Comparison of ENCODE assay signal across 19 cellular contexts in genomic region chrX:56759736-56760409, GRCh38. TPM values are rescaled to one million over a fixed set of nuclear protein-coding genes. Genes with fewer than 3 reads are reported as not detected.
DNase-seq lines count a peak whose midpoint lies in the region; ATAC-seq, FAIRE-seq and TF ChIP-seq lines count a peak whose summit lies in the region.
"Had no signal": no experiment of that assay in that cellular context is flagged by ENCODE, and none has a peak within 500 bp of the region (broad histone marks: within the 10 kb centered on the region; RNA-seq: fewer than 3 reads in every experiment).

No MANE protein-coding gene starts in this region.

- H3K9me3 Mint-ChIP-seq in activated T-cell treated with anti-CD3 and anti-CD28 coated beads, Interleukin-2, amount 50 U/mL, for 24 hours = no peaks in the 10 kb centered on the region
- no peaks in the 10 kb centered on the region for H3K9me3 Mint-ChIP-seq in activated T-cell treated with anti-CD3 and anti-CD28 coated beads, Interleukin-2, amount 50 U/mL, for 72 hours
- H3K9me3 Mint-ChIP-seq: CD8-positive, alpha-beta memory T cell had no signal

- ATAC-seq in activated T-cell treated with anti-CD3 and anti-CD28 coated beads, Interleukin-2, amount 50 U/mL, for 72 hours (replicated peaks in 1 of 2) = no peak
- no peak for ATAC-seq in HG02981 (IDR thresholded peaks at IDR 0.05; ENCODE audit: unreplicated experiment)
- ATAC-seq: Panc1 had no signal

- no peak for TF ChIP-seq POLR2A in sigmoid colon (IDR thresholded peaks at IDR 0.05)

- peaks cover 45% of the 10 kb centered on the region for H3K4me1 Mint-ChIP-seq in activated T-cell treated with anti-CD3 and anti-CD28 coated beads, Interleukin-2, amount 50 U/mL, for 24 hours (ENCODE audit: low read depth)
- peaks cover 36% of the 10 kb centered on the region for H3K4me1 Mint-ChIP-seq in activated T-cell treated with anti-CD3 and anti-CD28 coated beads, Interleukin-2, amount 50 U/mL, for 72 hours (ENCODE audit: low read depth)

- H3K9me3 ChIP-seq in sigmoid colon = no peaks in the 10 kb centered on the region

- H3K36me3 ChIP-seq in sigmoid colon = no peaks in the 10 kb centered on the region

- H3K36me3 Mint-ChIP-seq in activated T-cell treated with anti-CD3 and anti-CD28 coated beads, Interleukin-2, amount 50 U/mL, for 24 hours (ENCODE audit: low read depth) = peaks cover 14% of the 10 kb centered on the region
- no peaks in the 10 kb centered on the region for H3K36me3 Mint-ChIP-seq in activated T-cell treated with anti-CD3 and anti-CD28 coated beads, Interleukin-2, amount 50 U/mL, for 72 hours (ENCODE audit: insufficient read depth in 2 of 2)

- H3K27me3 Mint-ChIP-seq in activated T-cell treated with anti-CD3 and anti-CD28 coated beads, Interleukin-2, amount 50 U/mL, for 24 hours = no peaks in the 10 kb centered on the region
- H3K27me3 Mint-ChIP-seq in activated T-cell treated with anti-CD3 and anti-CD28 coated beads, Interleukin-2, amount 50 U/mL, for 72 hours (ENCODE audit: low read depth) = no peaks in the 10 kb centered on the region

- TF ChIP-seq CTCF in GM12873 (IDR thresholded peaks at IDR 0.05; ENCODE audit: insufficient read depth, low read depth, low read length, missing control alignments) = peak; percentile 11
- TF ChIP-seq CTCF in sigmoid colon (IDR thresholded peaks at IDR 0.05) = no peak

- H3K27ac ChIP-seq in sigmoid colon = no peak overlapping the region

- H3K27ac Mint-ChIP-seq in activated T-cell treated with anti-CD3 and anti-CD28 coated beads, Interleukin-2, amount 50 U/mL, for 24 hours = no peak overlapping the region
- H3K27ac Mint-ChIP-seq in activated T-cell treated with anti-CD3 and anti-CD28 coated beads, Interleukin-2, amount 50 U/mL, for 72 hours = no peak overlapping the region

- H3K4me3 ChIP-seq in sigmoid colon = no peak overlapping the region

- peaks cover 0 to 12% (median 2%) of the 10 kb centered on the region in 4 donors for H3K4me1 ChIP-seq in sigmoid colon

- peak; percentile 31 for DNase-seq in activated T-cell treated with anti-CD3 and anti-CD28 coated beads, Interleukin-2, amount 50 U/mL, for 24 hours
- DNase-seq in activated T-cell treated with anti-CD3 and anti-CD28 coated beads, Interleukin-2, amount 50 U/mL, for 72 hours = no peak
- DNase-seq in ecto neural progenitor cell (ENCODE audit: low spot score) (peak; percentile 19), sigmoid colon (peak; percentile 61), urothelium cell line (ENCODE audit: low spot score) (no peak)
- DNase-seq: AML-193; CD8-positive, alpha-beta memory T cell; GF-D8; HCEC 1CT; IMR-90; Kasumi-1; NCI-H1417; NCI-H1930; NCI-H2171 treated with DMSO at 0.1 percent for 48 hours; NCI-H82; SHP77 had no signal

- H3K4me3 Mint-ChIP-seq in activated T-cell treated with anti-CD3 and anti-CD28 coated beads, Interleukin-2, amount 50 U/mL, for 24 hours = no peak overlapping the region
- no peak overlapping the region for H3K4me3 Mint-ChIP-seq in activated T-cell treated with anti-CD3 and anti-CD28 coated beads, Interleukin-2, amount 50 U/mL, for 72 hours
- H3K4me3 Mint-ChIP-seq: CD8-positive, alpha-beta memory T cell had no signal

- no peak for TF ChIP-seq EP300 in sigmoid colon (IDR thresholded peaks at IDR 0.05)

- intact Hi-C loops in sigmoid colon (cut with DNase I) = no loop called here

- H3K27me3 ChIP-seq in sigmoid colon = no peaks in the 10 kb centered on the region

- 92 to 96% methylated on average over 7 of the region's 7 CpGs for WGBS in sigmoid colon, 2 donors

- no peak for FAIRE-seq in urothelium cell line (lab: Jason Lieb, UNC)

RNA-seq across cellular contexts. Expression of gene NBDY, which starts 30.8 kb away (rescaled TPM):
- 10 to 100 TPM; 57.7 to 66.5 TPM for total RNA-seq in activated T-cell treated with anti-CD3 and anti-CD28 coated beads, Interleukin-2, amount 50 U/mL, for 72 hours
- total RNA-seq in sigmoid colon = 10 to 100 TPM in 2 of 4 donors, 1 to 10 TPM in 2; 7.2 to 16.5 (median 10.5) TPM
- polyA plus RNA-seq in sigmoid colon = 10 to 100 TPM; 18.0 to 28.2 (median 23.6) TPM

Comparison
In these comparisons a context has a peak if more than half of its experiments do, and no peak if none do; other contexts are left out.
1. DNase-seq: peak in activated T-cell treated with anti-CD3 and anti-CD28 coated beads, Interleukin-2, amount 50 U/mL, for 24 hours (single experiment), ecto neural progenitor cell (single experiment) and sigmoid colon (single experiment); none in activated T-cell treated with anti-CD3 and anti-CD28 coated beads, Interleukin-2, amount 50 U/mL, for 72 hours (0 of 2) and urothelium cell line (single experiment).